In genomic region chr18:62342884-62343283, GRCh38 we compare ENCODE assay signal across 31 cellular contexts. TPM values are rescaled to one million over a fixed set of nuclear protein-coding genes. Genes with fewer than 3 reads are reported as not detected.
"Had no signal": no experiment of that assay in that cellular context is flagged by ENCODE, and none has a peak within 500 bp of the region (broad histone marks: within the 10 kb centered on the region; RNA-seq: fewer than 3 reads in every experiment).

No MANE protein-coding gene starts in this region.

- H3K27me3 ChIP-seq: neural progenitor cell, neutrophil, right atrium auricular region, right lobe of liver, testis, thyroid gland, transverse colon, upper lobe of right lung had no signal

- H3K36me3 ChIP-seq: left ventricle myocardium inferior, neural progenitor cell, neutrophil, right atrium auricular region, right lobe of liver, thyroid gland, transverse colon, upper lobe of right lung had no signal

- H3K36me3 Mint-ChIP-seq: immature natural killer cell; mesothelial cell of epicardium; naive B cell; natural killer cell; neural progenitor cell; stimulated activated memory B cell treated with anti-CD40 and anti-IgM and Interleukin-4, amounts not matched to agents 10 μg/mL and 1 μg/mL and 100 μg/mL, for 72 hours had no signal

- H3K9me3 ChIP-seq: left ventricle myocardium inferior, neutrophil, psoas muscle, right atrium auricular region, right lobe of liver, testis, thyroid gland, transverse colon, upper lobe of right lung had no signal

- H3K79me2 ChIP-seq: parathyroid adenoma had no signal

- H3K4me3 Mint-ChIP-seq: immature natural killer cell; mesothelial cell of epicardium; naive B cell; natural killer cell; nephron progenitor cell; neural progenitor cell; stimulated activated memory B cell treated with anti-CD40 and anti-IgM and Interleukin-4, amounts not matched to agents 10 μg/mL and 1 μg/mL and 100 μg/mL, for 72 hours; stimulated activated naive CD8-positive, alpha-beta T cell treated with anti-CD3 and anti-CD28 coated beads, Interleukin-15, amount 100 ng/mL, for 72 hours had no signal

- H3K4me1 ChIP-seq: left ventricle myocardium inferior, parathyroid adenoma, psoas muscle, right atrium auricular region, right lobe of liver, testis, thyroid gland, upper lobe of right lung had no signal

- DNase-seq: hypothalamus; immature natural killer cell; islet precursor cell; left ventricle myocardium inferior; mesendoderm; naive B cell; natural killer cell; nephron progenitor cell; occipital lobe; psoas muscle; right lobe of liver; stimulated activated CD4-positive, alpha-beta T cell treated with anti-CD3 and anti-CD28 coated beads, Interleukin-1b, Interleukin-23, amount 100 ng/mL, for 48 hours; stimulated activated CD4-positive, alpha-beta T cell treated with anti-CD3 and anti-CD28 coated beads, Interleukin-2, amount 100 ng/mL, for 48 hours; stimulated activated CD4-positive, alpha-beta T cell treated with anti-CD3 and anti-CD28 coated beads, Interleukin-4, amount 100 ng/mL, for 4 hours; stimulated activated CD8-positive, alpha-beta memory T cell treated with anti-CD3 and anti-CD28 coated beads, Interleukin-4, amount 100 ng/mL, for 48 hours; stimulated activated naive CD4-positive, alpha-beta T cell treated with Interleukin-2 at 50 U/mL for 16 hours; stimulated activated naive CD8-positive, alpha-beta T cell treated with anti-CD3 and anti-CD28 coated beads, Interleukin-15, amount 100 ng/mL, for 72 hours; substantia nigra; testis; thyroid gland; transverse colon; upper lobe of right lung had no signal

- H3K9me3 Mint-ChIP-seq: immature natural killer cell; mesothelial cell of epicardium; naive B cell; natural killer cell; nephron progenitor cell; neural progenitor cell; stimulated activated memory B cell treated with anti-CD40 and anti-IgM and Interleukin-4, amounts not matched to agents 10 μg/mL and 1 μg/mL and 100 μg/mL, for 72 hours; stimulated activated naive CD8-positive, alpha-beta T cell treated with anti-CD3 and anti-CD28 coated beads, Interleukin-15, amount 100 ng/mL, for 72 hours had no signal

- H2AFZ ChIP-seq: neural progenitor cell, parathyroid adenoma had no signal

- H3K4me1 Mint-ChIP-seq: naive B cell; stimulated activated memory B cell treated with anti-CD40 and anti-IgM and Interleukin-4, amounts not matched to agents 10 μg/mL and 1 μg/mL and 100 μg/mL, for 72 hours had no signal

- FAIRE-seq: urothelium cell line had no signal

- H3K27ac Mint-ChIP-seq: immature natural killer cell; mesothelial cell of epicardium; naive B cell; natural killer cell; nephron progenitor cell; neural progenitor cell; stimulated activated memory B cell treated with anti-CD40 and anti-IgM and Interleukin-4, amounts not matched to agents 10 μg/mL and 1 μg/mL and 100 μg/mL, for 72 hours; stimulated activated naive CD8-positive, alpha-beta T cell treated with anti-CD3 and anti-CD28 coated beads, Interleukin-15, amount 100 ng/mL, for 72 hours had no signal

- ATAC-seq: natural killer cell; psoas muscle; right lobe of liver; stimulated activated memory B cell treated with anti-CD40 and anti-IgM and Interleukin-4, amounts not matched to agents 10 μg/mL and 1 μg/mL and 100 μg/mL, for 72 hours; stimulated activated naive CD8-positive, alpha-beta T cell treated with anti-CD3 and anti-CD28 coated beads, Interleukin-15, amount 100 ng/mL, for 72 hours; upper lobe of right lung had no signal

- H3K4me3 ChIP-seq: left ventricle myocardium inferior, lung, neural progenitor cell, psoas muscle, right atrium auricular region, right lobe of liver, smooth muscle cell, testis, thyroid gland, transverse colon, upper lobe of right lung had no signal

- H3K27ac ChIP-seq: left ventricle myocardium inferior, neural progenitor cell, neutrophil, parathyroid adenoma, psoas muscle, right atrium auricular region, right lobe of liver, testis, thyroid gland, transverse colon, upper lobe of right lung had no signal

- H3K4me2 ChIP-seq: neural progenitor cell, smooth muscle cell had no signal

- H3K9ac ChIP-seq: neural progenitor cell, parathyroid adenoma had no signal

RNA-seq across cellular contexts. Expression of gene TNFRSF11A, which starts 17.8 kb away (rescaled TPM):
- polyA plus RNA-seq: smooth muscle cell had no signal
